ENCODE assay signal across 22 cellular contexts in the genomic region with DNA sequence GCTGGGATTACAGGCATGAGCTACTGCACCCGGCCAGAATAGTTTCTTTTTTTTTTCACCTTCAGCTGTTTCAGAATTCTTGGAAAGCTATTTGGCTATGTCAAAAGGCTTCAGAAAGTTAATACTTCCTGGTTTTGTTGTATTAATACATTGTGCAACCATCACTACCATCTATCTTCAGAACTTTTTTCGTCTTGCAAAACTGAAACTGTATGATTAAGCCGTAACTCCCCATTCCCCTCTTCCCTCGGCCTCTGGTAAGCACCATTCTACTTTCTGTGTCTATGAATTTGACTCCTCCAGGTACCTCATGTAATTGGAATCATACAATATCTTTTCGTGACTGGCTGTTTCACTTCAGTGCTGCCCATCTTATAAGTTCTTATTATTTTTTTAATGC. TPM values are rescaled to one million over a fixed set of nuclear protein-coding genes. Genes with fewer than 3 reads are reported as not detected.
DNase-seq lines count a peak whose midpoint lies in the region; ATAC-seq, FAIRE-seq and TF ChIP-seq lines count a peak whose summit lies in the region.
"Had no signal": no experiment of that assay in that cellular context is flagged by ENCODE, and none has a peak within 500 bp of the region (broad histone marks: within the 10 kb centered on the region; RNA-seq: fewer than 3 reads in every experiment).

No MANE protein-coding gene starts in this region.

- H3K4me3 ChIP-seq in K562 (no peak overlapping the region), upper lobe of right lung (no peak overlapping the region)

- H3K4me1 ChIP-seq in K562 (replicated peaks in 1 of 2; ENCODE audit: control insufficient read depth in 2 of 2, insufficient read depth in 2 of 2, low read length in 2 of 2) (0 out of 5 replicates have a peak, but pooled peaks cover 0 to under 1% of the 10 kb centered on the region in 2 experiments), upper lobe of right lung (no peaks in the 10 kb centered on the region)

- TF ChIP-seq CTCF in K562 (IDR thresholded peaks at IDR 0.05 in 2 of 3, conservative IDR thresholded peaks at IDR 0.05 in 1 of 3; ENCODE audit: insufficient read depth in 2 of 3, low read depth in 1 of 3, low read length in 3 of 3): no peak
- TF ChIP-seq CTCF in upper lobe of right lung (IDR thresholded peaks at IDR 0.05): no peak
- no peak for TF ChIP-seq CTCF in omental fat pad (IDR thresholded peaks at IDR 0.05)

- intact Hi-C loops in K562 (cut with micrococcal nuclease): no loop called here
- intact Hi-C loops in upper lobe of right lung (cut with DNase I): no loop called here

- in situ Hi-C loops in K562 (cut with MboI): no loop called here

- no peaks in the 10 kb centered on the region; the same call in 1 of the 2 replicates for H3K9me3 ChIP-seq in K562 (replicated peaks; ENCODE audit: control insufficient read depth, insufficient read depth, low read depth, low read length)
- H3K9me3 ChIP-seq in upper lobe of right lung: no peaks in the 10 kb centered on the region
- H3K9me3 ChIP-seq: BE2C had no signal

- no peaks in the 10 kb centered on the region for H3K4me1 Mint-ChIP-seq in activated CD8-positive, alpha-beta memory T cell treated with anti-CD3 and anti-CD28 coated beads, Interleukin-2, amount 10 ng/mL, durations not matched to agents 7 days and 5 days
- H3K4me1 Mint-ChIP-seq: CD4-positive, alpha-beta memory T cell had no signal

- H3K27me3 ChIP-seq in K562 (ENCODE audit: control insufficient read depth in 2 of 2, insufficient read depth in 2 of 2, low read length in 2 of 2): peaks cover 0 to under 1% of the 10 kb centered on the region in 2 experiments; a peak in 1 of 5 replicates
- no peaks in the 10 kb centered on the region for H3K27me3 ChIP-seq in upper lobe of right lung
- H3K27me3 ChIP-seq: BE2C had no signal

- TF ChIP-seq RAD21 in K562 (CRISPR knock-in tag; conservative IDR thresholded peaks at IDR 0.05 in 1 of 2, IDR thresholded peaks at IDR 0.05 in 1 of 2): no peak

- no peak for ATAC-seq in activated CD8-positive, alpha-beta memory T cell treated with anti-CD3 and anti-CD28 coated beads, Interleukin-2, amount 10 ng/mL, durations not matched to agents 7 days and 5 days
- ATAC-seq in K562 (no peak), upper lobe of right lung (peak; percentile 61), omental fat pad (ENCODE audit: low FRiP score) (no peak)

- peak overlapping the region; percentile 18 for H3K27ac Mint-ChIP-seq in activated CD8-positive, alpha-beta memory T cell treated with anti-CD3 and anti-CD28 coated beads, Interleukin-2, amount 10 ng/mL, durations not matched to agents 7 days and 5 days
- H3K27ac Mint-ChIP-seq: CD4-positive, alpha-beta memory T cell had no signal

- no peak overlapping the region for H3K9ac ChIP-seq in K562 (ENCODE audit: insufficient read depth in 1 of 2, low read depth in 2 of 2, low read length in 2 of 2)

- H3K36me3 ChIP-seq in K562 (ENCODE audit: control insufficient read depth, insufficient read depth, low read length) (no peaks in the 10 kb centered on the region), upper lobe of right lung (no peaks in the 10 kb centered on the region)
- H3K36me3 ChIP-seq: BE2C had no signal

- CTCF ChIA-PET in activated CD8-positive, alpha-beta memory T cell treated with anti-CD3 and anti-CD28 coated beads, Interleukin-2, amount 10 ng/mL, durations not matched to agents 7 days and 5 days (lab: Charles Lee): no interaction called here
- CTCF ChIA-PET in K562 (lab: Yijun Ruan, JAX; ENCODE audit: low intra/inter-chr PET ratio): no interaction called here

- H3K9me3 Mint-ChIP-seq in activated CD8-positive, alpha-beta memory T cell treated with anti-CD3 and anti-CD28 coated beads, Interleukin-2, amount 10 ng/mL, durations not matched to agents 7 days and 5 days (ENCODE audit: low read depth): peaks cover 7% of the 10 kb centered on the region

- H2AFZ ChIP-seq in K562 (ENCODE audit: low read depth, low read length): no peak overlapping the region; the same call in 1 of the 2 replicates

- TF ChIP-seq POLR2A in K562 (conservative IDR thresholded peaks at IDR 0.05): no peak

- POLR2A ChIA-PET in K562 (lab: Yijun Ruan, JAX): interaction anchor here (1.4 to 2.2 kb wide), 2 partner anchors 9 to 12 kb away, joined by 6 to 9 read pairs; no protein-coding TSS in a partner anchor

- DNase-seq in activated CD8-positive, alpha-beta memory T cell treated with anti-CD3 and anti-CD28 coated beads, Interleukin-2, amount 10 ng/mL, durations not matched to agents 7 days and 5 days: no peak
- no peak for DNase-seq in activated CD8-positive, alpha-beta memory T cell treated with anti-CD3 and anti-CD28 coated beads, Interleukin-2, amount 50 U/mL, for 4 hours
- DNase-seq in NOMO-1 treated with dmso at 0.1 percent for 144 hours (lab: John Stamatoyannopoulos, UW; ENCODE audit: unreplicated experiment): peak; percentile 72
- no peak for DNase-seq in K562 (ENCODE audit: extremely low read depth in 1 of 4, low spot score in 3 of 4)
- DNase-seq in upper lobe of right lung: no peak
- no peak for DNase-seq in COLO829 (ENCODE audit: low spot score)
- no peak for DNase-seq in omental fat pad (ENCODE audit: low spot score)
- no peak for DNase-seq in NCI-H748 treated with DMSO at 0.1 percent for 48 hours (lab: John Stamatoyannopoulos, UW)
- DNase-seq: BE2C; CD4-positive, alpha-beta memory T cell; KG1; NCI-H1092; NCI-H146; NCI-H2029 treated with DMSO at 0.1 percent for 48 hours; NCI-H2171; NCI-H446 treated with DMSO at 0.1 percent for 48 hours; NCI-H69 had no signal

- no TSS peak for BruUV-seq in K562 (replicated peaks; lab: Mats Ljungman, UMichigan)

- WGBS in K562 (ENCODE audit: insufficient coverage, low coverage, missing lambda C conversion rate): 16% methylated on average over 5 of the region's 5 CpGs

- no peak overlapping the region for H3K4me2 ChIP-seq in K562 (ENCODE audit: insufficient read depth, low read length)

- H3K4me3 Mint-ChIP-seq in activated CD8-positive, alpha-beta memory T cell treated with anti-CD3 and anti-CD28 coated beads, Interleukin-2, amount 10 ng/mL, durations not matched to agents 7 days and 5 days: no peak overlapping the region

- peaks cover 10% of the 10 kb centered on the region for H3K27me3 Mint-ChIP-seq in activated CD8-positive, alpha-beta memory T cell treated with anti-CD3 and anti-CD28 coated beads, Interleukin-2, amount 10 ng/mL, durations not matched to agents 7 days and 5 days

- H4K20me1 ChIP-seq in K562 (replicated peaks; ENCODE audit: control insufficient read depth, insufficient read depth, low read length): no peaks in the 10 kb centered on the region

- peak; percentile 23 for FAIRE-seq in K562 (lab: Jason Lieb, UNC)
- FAIRE-seq: D721Med, GM12892, GM18507, H54 had no signal

- no peaks in the 10 kb centered on the region for H3K79me2 ChIP-seq in K562 (ENCODE audit: control insufficient read depth, insufficient read depth, low read length)

- no peak for TF ChIP-seq EP300 in K562 (IDR thresholded peaks at IDR 0.05; ENCODE audit: low read length)

- no peak overlapping the region for H3K27ac ChIP-seq in K562 (ENCODE audit: extremely low read depth, low read depth, low read length)
- no peak overlapping the region for H3K27ac ChIP-seq in upper lobe of right lung

- no peaks in the 10 kb centered on the region for H3K9me1 ChIP-seq in K562 (ENCODE audit: control insufficient read depth, insufficient read depth, low read length)

- H3K36me3 Mint-ChIP-seq in activated CD8-positive, alpha-beta memory T cell treated with anti-CD3 and anti-CD28 coated beads, Interleukin-2, amount 10 ng/mL, durations not matched to agents 7 days and 5 days: peaks cover 5% of the 10 kb centered on the region

TF ChIP-seq in K562, 482 proteins besides CTCF, POLR2A, EP300 and RAD21 (continues in another document):
- TF ChIP-seq, protein P1, sequence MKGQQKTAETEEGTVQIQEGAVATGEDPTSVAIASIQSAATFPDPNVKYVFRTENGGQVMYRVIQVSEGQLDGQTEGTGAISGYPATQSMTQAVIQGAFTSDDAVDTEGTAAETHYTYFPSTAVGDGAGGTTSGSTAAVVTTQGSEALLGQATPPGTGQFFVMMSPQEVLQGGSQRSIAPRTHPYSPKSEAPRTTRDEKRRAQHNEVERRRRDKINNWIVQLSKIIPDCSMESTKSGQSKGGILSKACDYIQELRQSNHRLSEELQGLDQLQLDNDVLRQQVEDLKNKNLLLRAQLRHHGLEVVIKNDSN (CRISPR knock-in tag; IDR thresholded peaks at IDR 0.05): no peak
- TF ChIP-seq, protein P2, sequence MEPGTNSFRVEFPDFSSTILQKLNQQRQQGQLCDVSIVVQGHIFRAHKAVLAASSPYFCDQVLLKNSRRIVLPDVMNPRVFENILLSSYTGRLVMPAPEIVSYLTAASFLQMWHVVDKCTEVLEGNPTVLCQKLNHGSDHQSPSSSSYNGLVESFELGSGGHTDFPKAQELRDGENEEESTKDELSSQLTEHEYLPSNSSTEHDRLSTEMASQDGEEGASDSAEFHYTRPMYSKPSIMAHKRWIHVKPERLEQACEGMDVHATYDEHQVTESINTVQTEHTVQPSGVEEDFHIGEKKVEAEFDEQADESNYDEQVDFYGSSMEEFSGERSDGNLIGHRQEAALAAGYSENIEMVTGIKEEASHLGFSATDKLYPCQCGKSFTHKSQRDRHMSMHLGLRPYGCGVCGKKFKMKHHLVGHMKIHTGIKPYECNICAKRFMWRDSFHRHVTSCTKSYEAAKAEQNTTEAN (CRISPR knock-in tag; IDR thresholded peaks at IDR 0.05): no peak

RNA-seq across cellular contexts. Expression of a gene that starts 5.1 kb away (rescaled TPM):
- under 1 TPM in 1 of 2 experiments, not detected in 1; 0.06 TPM for total RNA-seq in activated CD8-positive, alpha-beta memory T cell treated with anti-CD3 and anti-CD28 coated beads, Interleukin-2, amount 10 ng/mL, durations not matched to agents 7 days and 5 days
- 0.14 and 0.16 TPM in 2 replicates for total RNA-seq in K562 (2011; cell fraction: chromatin; rRNA removed; ENCODE audit: low replicate concordance)
- total RNA-seq in K562 (2011; cell fraction: nucleolus; rRNA removed): under 0.01 TPM in 2 replicates
- 0.07 and 0.23 TPM in 2 replicates for total RNA-seq in K562 (2011; cell fraction: nucleoplasm; rRNA removed)
- total RNA-seq in K562 (2014; rRNA removed) (not detected in 2 replicates), K562 (2014; rRNA removed; fragmentation: Illumina TruSeq; extraction: Trizol) (not detected in 2 replicates), K562 (2015; rRNA removed; fragmentation: Illumina TruSeq; extraction: Trizol) (not detected in 2 replicates), K562 (2021) (not detected in 2 replicates), upper lobe of right lung (0.14 TPM), omental fat pad (under 1 TPM; 0.28 to 0.56 (median 0.42) TPM)
- polyA plus RNA-seq in K562 (2011; rRNA removed) (0.01 and 0.03 TPM in 2 replicates), K562 (2014; fragmentation: Illumina TruSeq; extraction: Trizol) (not detected in 2 replicates), K562 (2014; fragmentation: Nextera tagmentation; extraction: Ambion mirVana) (not detected), K562 (2014; rRNA removed) (not detected in 2 replicates)
- polyA plus RNA-seq in K562 (2011; cell fraction: cytosol; rRNA removed): 0.04 TPM in 1 of 2 replicates, not detected in the other
- 0.13 and 0.34 TPM in 2 replicates for polyA plus RNA-seq in K562 (2011; cell fraction: nucleus; rRNA removed)
- polyA plus RNA-seq in K562 (2012): 0.01 and 0.03 TPM in 2 replicates
- polyA minus RNA-seq in K562 (2011; rRNA and poly(A)+ RNA removed): 0.04 TPM in 1 of 2 replicates, not detected in the other
- not detected in 2 replicates for polyA minus RNA-seq in K562 (2011; cell fraction: cytosol; rRNA and poly(A)+ RNA removed)
- polyA minus RNA-seq in K562 (2011; cell fraction: nucleus; rRNA and poly(A)+ RNA removed): under 0.01 TPM in 1 of 2 replicates, not detected in the other
- total RNA-seq: A172 had no signal
- polyA plus RNA-seq: CD4-positive, alpha-beta memory T cell had no signal
